ENCODE assay signal across 15 cellular contexts in the genomic region with DNA sequence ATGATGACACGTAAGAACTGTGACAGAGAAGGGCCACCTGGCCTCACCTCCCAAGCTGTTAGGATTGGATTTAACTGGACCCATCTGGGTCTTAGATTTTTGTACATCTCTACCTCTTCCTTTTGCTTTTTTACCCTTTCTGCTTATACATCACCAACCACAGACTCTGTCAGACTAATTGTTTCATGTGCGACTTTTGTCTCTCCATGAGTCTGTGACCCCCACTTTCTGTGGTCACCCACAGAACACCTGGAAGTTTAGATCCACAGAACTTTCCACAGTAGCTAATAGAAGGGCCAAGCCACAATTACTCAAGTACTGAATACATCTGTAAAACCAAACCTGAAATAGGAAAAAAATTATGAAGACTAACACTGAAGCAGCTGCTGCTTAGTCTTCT. TPM values are rescaled to one million over a fixed set of nuclear protein-coding genes. Genes with fewer than 3 reads are reported as not detected.
DNase-seq lines count a peak whose midpoint lies in the region; ATAC-seq and TF ChIP-seq lines count a peak whose summit lies in the region.
"Had no signal": no experiment of that assay in that cellular context is flagged by ENCODE, and none has a peak within 500 bp of the region (broad histone marks: within the 10 kb centered on the region; RNA-seq: fewer than 3 reads in every experiment).

No MANE protein-coding gene starts in this region.

- H3K36me3 Mint-ChIP-seq in activated T-cell treated with anti-CD3 and anti-CD28 coated beads, Interleukin-2, amount 50 U/mL, for 72 hours (ENCODE audit: insufficient read depth in 2 of 2), result peaks cover 16 to 34% of the 10 kb centered on the region in 2 donors
- H3K36me3 Mint-ChIP-seq in activated T-helper 1 cell treated with anti-CD3 and anti-CD28 coated beads, Interleukin-12 subunit alpha, Interleukin-12 subunit beta, Interleukin-2, Interleukin-4 antibody, amounts not matched to agents 30 ng/mL and 10 ng/mL and 1 ng/mL, durations not matched to agents 14 hours and 24 hours and 36 hours (ENCODE audit: low read depth), result peaks cover 61% of the 10 kb centered on the region
- H3K36me3 Mint-ChIP-seq in progenitor cell of endocrine pancreas (ENCODE audit: insufficient read depth), result peaks cover 27% of the 10 kb centered on the region

- H3K36me3 ChIP-seq in KOPT-K1 (ENCODE audit: insufficient read depth, low read length), result peaks cover 100% of the 10 kb centered on the region
- H3K36me3 ChIP-seq: SJCRH30 had no signal

- peak overlapping the region; percentile 68 for H3K27ac ChIP-seq in KOPT-K1 (ENCODE audit: low read depth, low read length, poor library complexity, severe bottlenecking)
- H3K27ac ChIP-seq: BLaER1 treated with 17β-estradiol and CSF1 and Interleukin-3, amounts not matched to agents 10 nM and 100 nM; SJCRH30 had no signal

- no peak overlapping the region for H3K27ac Mint-ChIP-seq in activated T-cell treated with anti-CD3 and anti-CD28 coated beads, Interleukin-2, amount 50 U/mL, for 72 hours
- peak overlapping the region; percentile 49 for H3K27ac Mint-ChIP-seq in activated T-helper 1 cell treated with anti-CD3 and anti-CD28 coated beads, Interleukin-12 subunit alpha, Interleukin-12 subunit beta, Interleukin-2, Interleukin-4 antibody, amounts not matched to agents 30 ng/mL and 10 ng/mL and 1 ng/mL, durations not matched to agents 14 hours and 24 hours and 36 hours
- no peak overlapping the region for H3K27ac Mint-ChIP-seq in progenitor cell of endocrine pancreas
- H3K27ac Mint-ChIP-seq: CD8-positive, alpha-beta T cell had no signal

- intact Hi-C loops in activated T-helper 1 cell treated with anti-CD3 and anti-CD28 coated beads, Interleukin-12 subunit alpha, Interleukin-12 subunit beta, Interleukin-2, Interleukin-4 antibody, amounts not matched to agents 30 ng/mL and 10 ng/mL and 1 ng/mL, durations not matched to agents 14 hours and 24 hours and 36 hours (cut with micrococcal nuclease), result no loop called here

- no peak for TF ChIP-seq CTCF in progenitor cell of endocrine pancreas (IDR thresholded peaks at IDR 0.05; ENCODE audit: unreplicated experiment)

- H3K9me3 Mint-ChIP-seq in activated T-cell treated with anti-CD3 and anti-CD28 coated beads, Interleukin-2, amount 50 U/mL, for 72 hours, result no peaks in the 10 kb centered on the region
- no peaks in the 10 kb centered on the region for H3K9me3 Mint-ChIP-seq in activated T-helper 1 cell treated with anti-CD3 and anti-CD28 coated beads, Interleukin-12 subunit alpha, Interleukin-12 subunit beta, Interleukin-2, Interleukin-4 antibody, amounts not matched to agents 30 ng/mL and 10 ng/mL and 1 ng/mL, durations not matched to agents 14 hours and 24 hours and 36 hours
- H3K9me3 Mint-ChIP-seq in progenitor cell of endocrine pancreas (ENCODE audit: low read depth), result no peaks in the 10 kb centered on the region
- H3K9me3 Mint-ChIP-seq: CD8-positive, alpha-beta T cell had no signal

- peak; percentile 46 to 51 for ATAC-seq in activated T-cell treated with anti-CD3 and anti-CD28 coated beads, Interleukin-2, amount 50 U/mL, for 72 hours (replicated peaks in 1 of 2)
- peak; percentile 67 for ATAC-seq in stimulated activated naive CD8-positive, alpha-beta T cell treated with anti-CD3 and anti-CD28 coated beads, Interleukin-15, Interleukin-2, amounts not matched to agents 100 U/mL and 50 U/mL, for 24 hours
- ATAC-seq in HG03521 (IDR thresholded peaks at IDR 0.05; ENCODE audit: unreplicated experiment), result no peak
- ATAC-seq: CD8-positive, alpha-beta T cell; K562 had no signal

- no peaks in the 10 kb centered on the region for H3K9me3 ChIP-seq in KOPT-K1 (ENCODE audit: insufficient read depth, low read length, poor library complexity, severe bottlenecking)
- H3K9me3 ChIP-seq: BLaER1 treated with 17β-estradiol and CSF1 and Interleukin-3, amounts not matched to agents 10 nM and 100 nM; SJCRH30 had no signal

- H3K4me1 Mint-ChIP-seq in activated T-cell treated with anti-CD3 and anti-CD28 coated beads, Interleukin-2, amount 50 U/mL, for 72 hours (ENCODE audit: low read depth), result peaks cover 32% of the 10 kb centered on the region
- peaks cover 72% of the 10 kb centered on the region for H3K4me1 Mint-ChIP-seq in activated T-helper 1 cell treated with anti-CD3 and anti-CD28 coated beads, Interleukin-12 subunit alpha, Interleukin-12 subunit beta, Interleukin-2, Interleukin-4 antibody, amounts not matched to agents 30 ng/mL and 10 ng/mL and 1 ng/mL, durations not matched to agents 14 hours and 24 hours and 36 hours (ENCODE audit: low read depth)
- peaks cover 16% of the 10 kb centered on the region for H3K4me1 Mint-ChIP-seq in progenitor cell of endocrine pancreas (ENCODE audit: low read depth)

- no peaks in the 10 kb centered on the region for H3K27me3 Mint-ChIP-seq in activated T-cell treated with anti-CD3 and anti-CD28 coated beads, Interleukin-2, amount 50 U/mL, for 72 hours (ENCODE audit: low read depth)
- no peaks in the 10 kb centered on the region for H3K27me3 Mint-ChIP-seq in activated T-helper 1 cell treated with anti-CD3 and anti-CD28 coated beads, Interleukin-12 subunit alpha, Interleukin-12 subunit beta, Interleukin-2, Interleukin-4 antibody, amounts not matched to agents 30 ng/mL and 10 ng/mL and 1 ng/mL, durations not matched to agents 14 hours and 24 hours and 36 hours (ENCODE audit: insufficient read depth)
- H3K27me3 Mint-ChIP-seq in progenitor cell of endocrine pancreas, result peaks cover 5% of the 10 kb centered on the region

- no peak for DNase-seq in activated T-cell treated with anti-CD3 and anti-CD28 coated beads, Interleukin-2, amount 50 U/mL, for 72 hours
- DNase-seq in activated T-cell treated with anti-CD3 and anti-CD28 coated beads, Interleukin-2, amount 50 U/mL, for 48 hours, result no peak
- no peak for DNase-seq in activated T-helper 1 cell treated with anti-CD3 and anti-CD28 coated beads, Interleukin-12 subunit alpha, Interleukin-12 subunit beta, Interleukin-2, Interleukin-4 antibody, amounts not matched to agents 30 ng/mL and 10 ng/mL and 1 ng/mL, durations not matched to agents 14 hours and 24 hours and 36 hours (ENCODE audit: low spot score)
- no peak for DNase-seq in stimulated activated naive CD8-positive, alpha-beta T cell treated with anti-CD3 and anti-CD28 coated beads, Interleukin-15, Interleukin-2, amounts not matched to agents 100 U/mL and 50 U/mL, for 24 hours
- no peak for DNase-seq in progenitor cell of endocrine pancreas (ENCODE audit: low spot score, unreplicated experiment)
- DNase-seq: Calu3; CD8-positive, alpha-beta T cell; NCI-H1417 treated with DMSO at 0.1 percent for 48 hours; NCI-H2029; NCI-H526; SJCRH30 had no signal

- no peak overlapping the region for H3K4me3 Mint-ChIP-seq in activated T-cell treated with anti-CD3 and anti-CD28 coated beads, Interleukin-2, amount 50 U/mL, for 72 hours
- no peak overlapping the region for H3K4me3 Mint-ChIP-seq in activated T-helper 1 cell treated with anti-CD3 and anti-CD28 coated beads, Interleukin-12 subunit alpha, Interleukin-12 subunit beta, Interleukin-2, Interleukin-4 antibody, amounts not matched to agents 30 ng/mL and 10 ng/mL and 1 ng/mL, durations not matched to agents 14 hours and 24 hours and 36 hours
- no peak overlapping the region for H3K4me3 Mint-ChIP-seq in progenitor cell of endocrine pancreas (ENCODE audit: low read depth)
- H3K4me3 Mint-ChIP-seq: CD8-positive, alpha-beta T cell had no signal

RNA-seq across cellular contexts. Expression of a gene that starts 23.1 kb away (rescaled TPM):
- 100 to 1,000 TPM in 1 of 2 donors, 10 to 100 TPM in 1; 76.5 to 106 TPM for total RNA-seq in activated T-cell treated with anti-CD3 and anti-CD28 coated beads, Interleukin-2, amount 50 U/mL, for 72 hours
- 42.3 and 50.5 TPM in 2 replicates for total RNA-seq in activated T-helper 1 cell treated with anti-CD3 and anti-CD28 coated beads, Interleukin-12 subunit alpha, Interleukin-12 subunit beta, Interleukin-2, Interleukin-4 antibody, amounts not matched to agents 30 ng/mL and 10 ng/mL and 1 ng/mL, durations not matched to agents 14 hours and 24 hours and 36 hours
- 24.0 and 25.5 TPM in 2 replicates for total RNA-seq in progenitor cell of endocrine pancreas

RNA-seq across cellular contexts. Expression of a gene that starts 33.1 kb away (rescaled TPM):
- 100 to 1,000 TPM; 327 to 390 TPM for total RNA-seq in activated T-cell treated with anti-CD3 and anti-CD28 coated beads, Interleukin-2, amount 50 U/mL, for 72 hours
- total RNA-seq in activated T-helper 1 cell treated with anti-CD3 and anti-CD28 coated beads, Interleukin-12 subunit alpha, Interleukin-12 subunit beta, Interleukin-2, Interleukin-4 antibody, amounts not matched to agents 30 ng/mL and 10 ng/mL and 1 ng/mL, durations not matched to agents 14 hours and 24 hours and 36 hours, result 292 and 304 TPM in 2 replicates
- 159 and 167 TPM in 2 replicates for total RNA-seq in progenitor cell of endocrine pancreas

RNA-seq across cellular contexts. Expression of a gene that starts 33.8 kb away (rescaled TPM):
- under 1 TPM; 0.14 to 0.22 TPM for total RNA-seq in activated T-cell treated with anti-CD3 and anti-CD28 coated beads, Interleukin-2, amount 50 U/mL, for 72 hours
- 0.10 and 0.24 TPM in 2 replicates for total RNA-seq in activated T-helper 1 cell treated with anti-CD3 and anti-CD28 coated beads, Interleukin-12 subunit alpha, Interleukin-12 subunit beta, Interleukin-2, Interleukin-4 antibody, amounts not matched to agents 30 ng/mL and 10 ng/mL and 1 ng/mL, durations not matched to agents 14 hours and 24 hours and 36 hours
- total RNA-seq in progenitor cell of endocrine pancreas, result 2.8 and 3.1 TPM in 2 replicates
- total RNA-seq: Calu3; CD8-positive, alpha-beta T cell; K562; SJCRH30 had no signal

RNA-seq across cellular contexts. Expression of a gene that starts 39.2 kb away (rescaled TPM):
- total RNA-seq in activated T-cell treated with anti-CD3 and anti-CD28 coated beads, Interleukin-2, amount 50 U/mL, for 72 hours, result 10 to 100 TPM; 52.8 to 55.1 TPM
- 46.5 and 54.1 TPM in 2 replicates for total RNA-seq in activated T-helper 1 cell treated with anti-CD3 and anti-CD28 coated beads, Interleukin-12 subunit alpha, Interleukin-12 subunit beta, Interleukin-2, Interleukin-4 antibody, amounts not matched to agents 30 ng/mL and 10 ng/mL and 1 ng/mL, durations not matched to agents 14 hours and 24 hours and 36 hours
- 67.3 and 74.5 TPM in 2 replicates for total RNA-seq in progenitor cell of endocrine pancreas
